Comparison of ENCODE assay signal across 17 cellular contexts in genomic region chr15:83959477-83959876, GRCh38.
DNase-seq lines count a peak whose midpoint lies in the region; ATAC-seq and TF ChIP-seq lines count a peak whose summit lies in the region.
"Had no signal": no experiment of that assay in that cellular context is flagged by ENCODE, and none has a peak within 500 bp of the region (broad histone marks: within the 10 kb centered on the region; RNA-seq: fewer than 3 reads in every experiment).

No MANE protein-coding gene starts in this region.

- no peak for ATAC-seq in PC-3
- ATAC-seq: GM23338, HCT116, HepG2 had no signal

- CTCF ChIA-PET in PC-3 (lab: Charles Lee) = no interaction called here

- DNase-seq in PC-3 (peak; percentile 5), foreskin melanocyte (peak; percentile 68), NCI-H2171 (lab: John Stamatoyannopoulos, UW) (no peak), NCI-H187 treated with DMSO at 0.1 percent for 48 hours (lab: John Stamatoyannopoulos, UW) (no peak)
- DNase-seq in activated effector memory CD4-positive, alpha-beta T cell treated with anti-CD3 and anti-CD28 coated beads, Interleukin-2, amount 50 U/mL, for 16 hours = no peak
- no peak for DNase-seq in activated T-cell treated with anti-CD3 and anti-CD28 coated beads, Interleukin-2, amount 50 U/mL, for 24 hours
- DNase-seq: 8988T; CD4-positive, alpha-beta memory T cell; DMS79 treated with DMSO at 0.1 percent for 48 hours; GF-D8; HFFc6 had no signal

- H3K79me2 ChIP-seq in PC-3 (ENCODE audit: low read length) = no peaks in the 10 kb centered on the region

- intact Hi-C loops in PC-3 (cut with micrococcal nuclease) = no loop called here

- no peaks in the 10 kb centered on the region for H3K36me3 ChIP-seq in PC-3 (ENCODE audit: low read depth, low read length)
- H3K36me3 ChIP-seq: BLaER1 had no signal

- H3K9me2 ChIP-seq in PC-3 (replicated peaks; ENCODE audit: low read length) = no peaks in the 10 kb centered on the region

- H3K27ac ChIP-seq in PC-3 (ENCODE audit: low read length) (no peak overlapping the region), VCaP (peak overlapping the region; percentile 31; the same call in 1 of the 2 replicates)
- H3K27ac ChIP-seq: BLaER1 had no signal

- H3K9me3 Mint-ChIP-seq in activated T-cell treated with anti-CD3 and anti-CD28 coated beads, Interleukin-2, amount 50 U/mL, for 24 hours = peaks cover 5% of the 10 kb centered on the region

- no peaks in the 10 kb centered on the region for H3K4me1 Mint-ChIP-seq in activated T-cell treated with anti-CD3 and anti-CD28 coated beads, Interleukin-2, amount 50 U/mL, for 24 hours (ENCODE audit: low read depth)
- H3K4me1 Mint-ChIP-seq: CD14-positive monocyte; CD4-positive, alpha-beta memory T cell had no signal

- no peaks in the 10 kb centered on the region for H3K4me1 ChIP-seq in PC-3 (ENCODE audit: insufficient read depth, low read length)
- H3K4me1 ChIP-seq: BLaER1 had no signal

- peaks cover 19% of the 10 kb centered on the region for H3K27me3 Mint-ChIP-seq in activated T-cell treated with anti-CD3 and anti-CD28 coated beads, Interleukin-2, amount 50 U/mL, for 24 hours

- no peak overlapping the region for H3K4me3 ChIP-seq in PC-3 (ENCODE audit: low read length)
- H3K4me3 ChIP-seq: BLaER1, GM23338 had no signal

- H3K27ac Mint-ChIP-seq in activated T-cell treated with anti-CD3 and anti-CD28 coated beads, Interleukin-2, amount 50 U/mL, for 24 hours = no peak overlapping the region
- H3K27ac Mint-ChIP-seq: CD14-positive monocyte; CD4-positive, alpha-beta memory T cell; GM23338; HFFc6 had no signal

- BruUV-seq in PC-3 (replicated peaks; lab: Mats Ljungman, UMichigan) = no TSS peak

- POLR2A ChIA-PET in PC-3 (lab: Charles Lee; ENCODE audit: unreplicated experiment) = no interaction called here

- no peaks in the 10 kb centered on the region for H3K27me3 ChIP-seq in PC-3 (ENCODE audit: low read length)
- H3K27me3 ChIP-seq: BLaER1 had no signal

- no peak overlapping the region for H3K9ac ChIP-seq in PC-3 (ENCODE audit: low read length)
- H3K9ac ChIP-seq: BLaER1 had no signal

- H3K4me3 Mint-ChIP-seq in activated T-cell treated with anti-CD3 and anti-CD28 coated beads, Interleukin-2, amount 50 U/mL, for 24 hours = no peak overlapping the region
- H3K4me3 Mint-ChIP-seq: CD14-positive monocyte; CD4-positive, alpha-beta memory T cell; GM23338; HFFc6 had no signal

- H2AFZ ChIP-seq in PC-3 (ENCODE audit: low read length) = no peak overlapping the region
- H2AFZ ChIP-seq: GM23338 had no signal

- H3K36me3 Mint-ChIP-seq in activated T-cell treated with anti-CD3 and anti-CD28 coated beads, Interleukin-2, amount 50 U/mL, for 24 hours (ENCODE audit: low read depth) = no peaks in the 10 kb centered on the region
- H3K36me3 Mint-ChIP-seq: CD14-positive monocyte; CD4-positive, alpha-beta memory T cell had no signal

- TF ChIP-seq CTCF in PC-3 (conservative IDR thresholded peaks at IDR 0.05; ENCODE audit: low read depth, low read length) (no peak), VCaP (conservative IDR thresholded peaks at IDR 0.05) (no peak)

- no peaks in the 10 kb centered on the region for H3F3A ChIP-seq in PC-3 (ENCODE audit: low read length, unreplicated experiment)

- H3K9me3 ChIP-seq in PC-3 (ENCODE audit: low read length) = no peaks in the 10 kb centered on the region

- H3K4me2 ChIP-seq in PC-3 (ENCODE audit: low read length) = no peak overlapping the region
- H3K4me2 ChIP-seq: BLaER1, GM23338 had no signal

- H4K20me1 ChIP-seq in PC-3 (ENCODE audit: low read length) = no peaks in the 10 kb centered on the region
- H4K20me1 ChIP-seq: BLaER1 had no signal

Comparison
In these comparisons a context has a peak if more than half of its experiments do, and no peak if none do; other contexts are left out.
1. DNase-seq: peak in PC-3 (single experiment) and foreskin melanocyte (single experiment); none in NCI-H2171 (single experiment), activated effector memory CD4-positive, alpha-beta T cell treated with anti-CD3 and anti-CD28 coated beads, Interleukin-2, amount 50 U/mL, for 16 hours (single experiment), NCI-H187 treated with DMSO at 0.1 percent for 48 hours (single experiment) and activated T-cell treated with anti-CD3 and anti-CD28 coated beads, Interleukin-2, amount 50 U/mL, for 24 hours (single experiment).